Comparison of ENCODE assay signal across 23 cellular contexts in genomic region chr7:74498354-74498753, GRCh38.
"Had no signal": no experiment of that assay in that cellular context is flagged by ENCODE, and none has a peak within 500 bp of the region (broad histone marks: within the 10 kb centered on the region; RNA-seq: fewer than 3 reads in every experiment).

No MANE protein-coding gene starts in this region.

- H3K27me3 ChIP-seq: dorsolateral prefrontal cortex, gastrocnemius medialis, hepatocyte, ovary, spleen, testis, tibial artery, upper lobe of left lung had no signal

- H2AFZ ChIP-seq: hepatocyte had no signal

- H3K36me3 ChIP-seq: gastrocnemius medialis, ovary, spleen, tibial artery, upper lobe of left lung had no signal

- DNase-seq: dorsolateral prefrontal cortex; effector CD4-positive, alpha-beta T cell; gastrocnemius medialis; kidney; mesenchymal stem cell; midbrain; naive thymus-derived CD4-positive, alpha-beta T cell; occipital lobe; ovary; posterior cingulate gyrus; psoas muscle; right cardiac atrium; spleen; stimulated activated CD4-positive, alpha-beta T cell treated with anti-CD3 and anti-CD28 coated beads, Interleukin-4, amount 100 ng/mL, for 4 hours; stimulated activated naive CD8-positive, alpha-beta T cell treated with anti-CD3 and anti-CD28 coated beads, Interleukin-15, Interleukin-2, amounts not matched to agents 100 U/mL and 50 U/mL, for 24 hours; testis; tibial artery; upper lobe of left lung had no signal

- H3K4me3 Mint-ChIP-seq: naive thymus-derived CD4-positive, alpha-beta T cell; nephron; stimulated activated memory B cell treated with anti-CD40 and anti-IgM and Interleukin-4, amounts not matched to agents 10 μg/mL and 1 μg/mL and 100 μg/mL, for 72 hours had no signal

- H3K27ac ChIP-seq: dorsolateral prefrontal cortex, hepatocyte, ovary, psoas muscle, skin epidermis, spleen, testis, tibial artery, upper lobe of left lung had no signal

- ATAC-seq: gastrocnemius medialis; left lobe of liver; naive thymus-derived CD4-positive, alpha-beta T cell; psoas muscle; stimulated activated memory B cell treated with anti-CD40 and anti-IgM and Interleukin-4, amounts not matched to agents 10 μg/mL and 1 μg/mL and 100 μg/mL, for 72 hours; stimulated activated naive CD8-positive, alpha-beta T cell treated with anti-CD3 and anti-CD28 coated beads, Interleukin-15, Interleukin-2, amounts not matched to agents 100 U/mL and 50 U/mL, for 24 hours had no signal

- H3K36me3 Mint-ChIP-seq: naive thymus-derived CD4-positive, alpha-beta T cell; stimulated activated memory B cell treated with anti-CD40 and anti-IgM and Interleukin-4, amounts not matched to agents 10 μg/mL and 1 μg/mL and 100 μg/mL, for 72 hours had no signal

- H3K4me1 Mint-ChIP-seq: stimulated activated memory B cell treated with anti-CD40 and anti-IgM and Interleukin-4, amounts not matched to agents 10 μg/mL and 1 μg/mL and 100 μg/mL, for 72 hours had no signal

- H3K27ac Mint-ChIP-seq: nephron; stimulated activated memory B cell treated with anti-CD40 and anti-IgM and Interleukin-4, amounts not matched to agents 10 μg/mL and 1 μg/mL and 100 μg/mL, for 72 hours had no signal

- H3K4me1 ChIP-seq: spleen, testis had no signal

- H3K4me2 ChIP-seq: hepatocyte had no signal

- H3K27me3 Mint-ChIP-seq: naive thymus-derived CD4-positive, alpha-beta T cell had no signal

- H3K9me3 ChIP-seq: gastrocnemius medialis, ovary, psoas muscle, spleen, testis, tibial artery, upper lobe of left lung had no signal

- H3K9me3 Mint-ChIP-seq: nephron had no signal

- H3K4me3 ChIP-seq: dorsolateral prefrontal cortex, gastrocnemius medialis, hepatocyte, ovary, psoas muscle, skin epidermis, spleen, testis, tibial artery, upper lobe of left lung had no signal
